In genomic region chr19:3783660-3784584, GRCh38 we compare ENCODE assay signal across 8 cellular contexts. TPM values are rescaled to one million over a fixed set of nuclear protein-coding genes. Genes with fewer than 3 reads are reported as not detected.
A peak's percentile ranks its signal among the peaks of the same experiment; 100 is the strongest.
DNase-seq lines count a peak whose midpoint lies in the region; ATAC-seq and TF ChIP-seq lines count a peak whose summit lies in the region.

No MANE protein-coding gene starts in this region.

- ATAC-seq in GM23338 (peak; percentile 75), HG03135 (IDR thresholded peaks at IDR 0.05; ENCODE audit: unreplicated experiment) (no peak), GM21528 (IDR thresholded peaks at IDR 0.05; ENCODE audit: low FRiP score, unreplicated experiment) (no peak)

- no peaks in the 10 kb centered on the region for H3K79me2 ChIP-seq in GM23338 (replicated peaks; ENCODE audit: insufficient read depth)

- H3K9me2 ChIP-seq in GM23338 (ENCODE audit: insufficient read depth) = no peaks in the 10 kb centered on the region

- peaks cover 10% of the 10 kb centered on the region for H3K27me3 ChIP-seq in GM23338 (ENCODE audit: insufficient read depth)

- H3K4me3 Mint-ChIP-seq in GM23338 = peak overlapping the region; percentile 78

- H3K4me3 ChIP-seq in GM23338 (no peak overlapping the region), WI38 (ENCODE audit: low read depth, low read length) (no peak overlapping the region)

- H3K36me3 ChIP-seq in GM23338 (ENCODE audit: insufficient read depth) = peaks cover 4% of the 10 kb centered on the region; the same call in 1 of the 2 replicates

- H3K36me3 Mint-ChIP-seq in GM23338 (ENCODE audit: low read depth) = peaks cover 33% of the 10 kb centered on the region

- peaks cover 21% of the 10 kb centered on the region for H3K27me3 Mint-ChIP-seq in GM23338 (ENCODE audit: insufficient read depth, low read depth, poor library complexity)

- H3F3A ChIP-seq in GM23338 (replicated peaks; ENCODE audit: low read depth) = no peaks in the 10 kb centered on the region

- no peak overlapping the region for H3K27ac ChIP-seq in GM23338 (ENCODE audit: low read depth)

- H2AFZ ChIP-seq in GM23338 = no peak overlapping the region

- peaks cover 8% of the 10 kb centered on the region for H3K4me1 Mint-ChIP-seq in GM23338

- no peaks in the 10 kb centered on the region for H4K20me1 ChIP-seq in GM23338 (replicated peaks; ENCODE audit: insufficient read depth)

- peak; percentile 63 to 89 for TF ChIP-seq CTCF in GM23338 (conservative IDR thresholded peaks at IDR 0.05; ENCODE audit: low read depth in 2 of 2)
- peak; percentile 17; the same call in 1 of the 2 replicates for TF ChIP-seq CTCF in WI38 (IDR thresholded peaks at IDR 0.05; ENCODE audit: low read depth, low read length)

- H3K27ac Mint-ChIP-seq in GM23338 = no peak overlapping the region

- DNase-seq in GM23338 (ENCODE audit: low spot score) = peak; percentile 81
- peak; percentile 22 for DNase-seq in dermis blood vessel endothelial cell
- DNase-seq in stimulated activated CD4-positive, alpha-beta T cell treated with anti-CD3 and anti-CD28 coated beads, Interleukin-2, amount 100 ng/mL, for 48 hours = peak; percentile 25 to 36
- no peak for DNase-seq in occipital lobe (lab: John Stamatoyannopoulos, UW)
- no peak for DNase-seq in NCI-H446 (lab: John Stamatoyannopoulos, UW)

- no peaks in the 10 kb centered on the region; the same call in 1 of the 2 replicates for H3K4me1 ChIP-seq in GM23338 (ENCODE audit: insufficient read depth)

- H3K4me2 ChIP-seq in GM23338 = no peak overlapping the region

- peaks cover 29% of the 10 kb centered on the region for H3K9me3 Mint-ChIP-seq in GM23338

TF ChIP-seq in GM23338, 12 proteins besides CTCF, POLR2A, EP300 and RAD21:
- no peak for TF ChIP-seq POLR2AphosphoS5 (IDR thresholded peaks at IDR 0.05; ENCODE audit: low read depth)
- 0 out of 2 replicates have a peak, but pooled peaks have one; percentile 22 for TF ChIP-seq CREB1 (CRISPR knock-in tag; IDR thresholded peaks at IDR 0.05; ENCODE audit: low read depth)

RNA-seq across cellular contexts. Expression of gene MATK, which starts 2.3 kb away (rescaled TPM):
- 21.4 and 30.3 TPM in 2 replicates for total RNA-seq in GM23338 (2014; rRNA removed; shearing (Covaris generic))
- polyA plus RNA-seq in GM23338 (2016; fragmentation: Nextera tagmentation; extraction: Ambion mirVana) = 13.4 and 14.1 TPM in 2 replicates
- total RNA-seq in dermis blood vessel endothelial cell (0.19 and 0.34 TPM in 2 replicates), occipital lobe (22.9 TPM)

RNA-seq across cellular contexts. Expression of gene RAX2, which starts 11.9 kb away (rescaled TPM):
- not detected in 2 replicates for total RNA-seq in GM23338 (2014; rRNA removed; shearing (Covaris generic))
- polyA plus RNA-seq in GM23338 (2016; fragmentation: Nextera tagmentation; extraction: Ambion mirVana) = 0.13 TPM in 1 of 2 replicates, not detected in the other
- total RNA-seq in dermis blood vessel endothelial cell = not detected in 2 replicates
- total RNA-seq in occipital lobe = not detected

RNA-seq across cellular contexts. Expression of gene MRPL54, which starts 21.4 kb away (rescaled TPM):
- total RNA-seq in GM23338 (2014; rRNA removed; shearing (Covaris generic)) = 29.7 and 47.3 TPM in 2 replicates
- 89.9 and 93.1 TPM in 2 replicates for polyA plus RNA-seq in GM23338 (2016; fragmentation: Nextera tagmentation; extraction: Ambion mirVana)
- total RNA-seq in dermis blood vessel endothelial cell (30.3 and 55.8 TPM in 2 replicates), occipital lobe (16.8 TPM)

RNA-seq across cellular contexts. Expression of gene APBA3, which starts 22.4 kb away (rescaled TPM):
- 31.8 and 56.1 TPM in 2 replicates for total RNA-seq in GM23338 (2014; rRNA removed; shearing (Covaris generic))
- polyA plus RNA-seq in GM23338 (2016; fragmentation: Nextera tagmentation; extraction: Ambion mirVana) = 16.6 and 17.2 TPM in 2 replicates
- total RNA-seq in dermis blood vessel endothelial cell = 26.5 and 33.5 TPM in 2 replicates
- total RNA-seq in occipital lobe = 12.3 TPM

Comparison
In these comparisons a context has a peak if more than half of its experiments do, and no peak if none do; other contexts are left out.
1. DNase-seq: peak in GM23338 (single experiment), dermis blood vessel endothelial cell (single experiment) and stimulated activated CD4-positive, alpha-beta T cell treated with anti-CD3 and anti-CD28 coated beads, Interleukin-2, amount 100 ng/mL, for 48 hours (2 of 2); none in occipital lobe (single experiment) and NCI-H446 (0 of 2).
2. RNA of gene MATK, which starts 2.3 kb away (total RNA-seq): 22.9 TPM in occipital lobe (single experiment) and 21.4 to 30.3 TPM in GM23338; 0.19 to 0.34 TPM in dermis blood vessel endothelial cell; every median in the first group is over 10 times any median in the second.